Comparison of ENCODE assay signal across 23 cellular contexts in genomic region chr2:104664672-104665071, GRCh38.
DNase-seq lines count a peak whose midpoint lies in the region; ATAC-seq, FAIRE-seq and TF ChIP-seq lines count a peak whose summit lies in the region.
"Had no signal": no experiment of that assay in that cellular context is flagged by ENCODE, and none has a peak within 500 bp of the region (broad histone marks: within the 10 kb centered on the region; RNA-seq: fewer than 3 reads in every experiment).

No MANE protein-coding gene starts in this region.

- DNase-seq in SK-MEL-5 (ENCODE audit: low read depth, low spot score), result peak; percentile 2
- peak in 3 of 4 experiments; percentile 23 to 55 (median 52) for DNase-seq in K562 (ENCODE audit: extremely low read depth in 1 of 4, low spot score in 3 of 4)
- peak; percentile 6 for DNase-seq in mesendoderm
- DNase-seq in natural killer cell treated with Interleukin-12 subunit alpha and Interleukin-12 subunit beta and Interleukin-15 and Interleukin-18, amount 100 ng/mL, for 72 hours (ENCODE audit: low spot score), result no peak
- DNase-seq in putamen (ENCODE audit: low spot score), result no peak
- DNase-seq: AML-193; Caco-2; Calu3; CD4-positive, alpha-beta T cell; CD8-positive, alpha-beta T cell; DMS79 treated with DMSO at 0.1 percent for 48 hours; GF-D8 had no signal

- H3K36me3 ChIP-seq in K562 (ENCODE audit: control insufficient read depth, insufficient read depth, low read length), result no peaks in the 10 kb centered on the region
- no peaks in the 10 kb centered on the region for H3K36me3 ChIP-seq in mesendoderm (ENCODE audit: control insufficient read depth, insufficient read depth, low read length)
- H3K36me3 ChIP-seq: BLaER1 treated with 17β-estradiol and CSF1 and Interleukin-3, amounts not matched to agents 10 nM and 100 nM had no signal

- CTCF ChIA-PET in K562 (lab: Yijun Ruan, JAX; ENCODE audit: low intra/inter-chr PET ratio), result no interaction called here

- no peaks in the 10 kb centered on the region for H4K20me1 ChIP-seq in K562 (replicated peaks; ENCODE audit: control insufficient read depth, insufficient read depth, low read length)
- H4K20me1 ChIP-seq: BLaER1 treated with 17β-estradiol and CSF1 and Interleukin-3, amounts not matched to agents 10 nM and 100 nM had no signal

- H3K9me1 ChIP-seq in K562 (ENCODE audit: control insufficient read depth, insufficient read depth, low read length), result no peaks in the 10 kb centered on the region

- ATAC-seq in K562 (no peak), HG03521 (IDR thresholded peaks at IDR 0.05; ENCODE audit: unreplicated experiment) (no peak), GM19023 (IDR thresholded peaks at IDR 0.05; ENCODE audit: unreplicated experiment) (no peak)
- no peak for ATAC-seq in natural killer cell treated with Interleukin-12 subunit alpha and Interleukin-12 subunit beta and Interleukin-15 and Interleukin-18, amount 100 ng/mL, for 72 hours
- ATAC-seq: A549; CD8-positive, alpha-beta T cell had no signal

- POLR2A ChIA-PET in K562 (lab: Yijun Ruan, JAX), result no interaction called here

- intact Hi-C loops in K562 (cut with micrococcal nuclease), result no loop called here

- H2AK5ac ChIP-seq in mesendoderm (ENCODE audit: low read length), result no peak overlapping the region

- H3K9ac ChIP-seq in K562 (ENCODE audit: insufficient read depth in 1 of 2, low read depth in 2 of 2, low read length in 2 of 2) (no peak overlapping the region), mesendoderm (ENCODE audit: low read length) (no peak overlapping the region)
- H3K9ac ChIP-seq: BLaER1 treated with 17β-estradiol and CSF1 and Interleukin-3, amounts not matched to agents 10 nM and 100 nM had no signal

- WGBS in K562 (ENCODE audit: insufficient coverage, low coverage, missing lambda C conversion rate), result 0% methylated on average over 3 of the region's 3 CpGs
- WGBS in mesendoderm (ENCODE audit: extremely low coverage, insufficient coverage, low lambda C conversion rate), result no CpG with 5 or more reads among the region's 3 CpGs

- no TSS peak for BruUV-seq in K562 (replicated peaks; lab: Mats Ljungman, UMichigan)

- no peaks in the 10 kb centered on the region for H3K79me2 ChIP-seq in K562 (ENCODE audit: control insufficient read depth, insufficient read depth, low read length)
- no peaks in the 10 kb centered on the region for H3K79me2 ChIP-seq in mesendoderm (ENCODE audit: control insufficient read depth, insufficient read depth, low read length)

- no peaks in the 10 kb centered on the region for H3K4me1 ChIP-seq in K562 (replicated peaks in 1 of 2; ENCODE audit: control insufficient read depth in 2 of 2, insufficient read depth in 2 of 2, low read length in 2 of 2)
- H3K4me1 ChIP-seq in mesendoderm (ENCODE audit: control insufficient read depth, low read depth, low read length), result no peaks in the 10 kb centered on the region
- H3K4me1 ChIP-seq: A549; BLaER1 treated with 17β-estradiol and CSF1 and Interleukin-3, amounts not matched to agents 10 nM and 100 nM; Caco-2 had no signal

- H3K23ac ChIP-seq in mesendoderm (ENCODE audit: low read length), result no peak overlapping the region

- H2BK120ac ChIP-seq in mesendoderm (ENCODE audit: low read depth, low read length), result no peak overlapping the region

- H2BK15ac ChIP-seq in mesendoderm (replicated peaks; ENCODE audit: low read depth), result no peak overlapping the region

- no peak overlapping the region for H3K4me3 ChIP-seq in K562
- no peak overlapping the region for H3K4me3 ChIP-seq in mesendoderm (ENCODE audit: low read length)
- H3K4me3 ChIP-seq: A549; BLaER1 treated with 17β-estradiol and CSF1 and Interleukin-3, amounts not matched to agents 10 nM and 100 nM had no signal

- no peak overlapping the region for H3K18ac ChIP-seq in mesendoderm (ENCODE audit: low read length)

- no peaks in the 10 kb centered on the region for H3K9me3 Mint-ChIP-seq in natural killer cell treated with Interleukin-12 subunit alpha and Interleukin-12 subunit beta and Interleukin-15 and Interleukin-18, amount 100 ng/mL, for 72 hours
- H3K9me3 Mint-ChIP-seq: CD4-positive, alpha-beta T cell; CD8-positive, alpha-beta T cell had no signal

- H3K9me3 ChIP-seq in K562 (replicated peaks; ENCODE audit: control insufficient read depth, insufficient read depth, low read depth, low read length), result no peaks in the 10 kb centered on the region
- H3K9me3 ChIP-seq: A549; BLaER1 treated with 17β-estradiol and CSF1 and Interleukin-3, amounts not matched to agents 10 nM and 100 nM; Caco-2 had no signal

- no peak for FAIRE-seq in K562 (lab: Jason Lieb, UNC)
- FAIRE-seq: A549, D721Med, G401.6, GM12891 had no signal

- no peak overlapping the region for H4K8ac ChIP-seq in mesendoderm (ENCODE audit: low read depth, low read length)

- H3K36me3 Mint-ChIP-seq in natural killer cell treated with Interleukin-12 subunit alpha and Interleukin-12 subunit beta and Interleukin-15 and Interleukin-18, amount 100 ng/mL, for 72 hours, result no peaks in the 10 kb centered on the region
- H3K36me3 Mint-ChIP-seq: CD8-positive, alpha-beta T cell had no signal

- H3K27me3 ChIP-seq in K562 (ENCODE audit: control insufficient read depth in 2 of 2, insufficient read depth in 2 of 2, low read length in 2 of 2), result peaks cover 0 to 7% of the 10 kb centered on the region in 2 experiments; a peak in 1 of 5 replicates
- H3K27me3 ChIP-seq in mesendoderm (ENCODE audit: insufficient read depth, low read length, poor library complexity), result no peaks in the 10 kb centered on the region
- H3K27me3 ChIP-seq: BLaER1 treated with 17β-estradiol and CSF1 and Interleukin-3, amounts not matched to agents 10 nM and 100 nM had no signal

- no peak overlapping the region for H3K4ac ChIP-seq in mesendoderm (ENCODE audit: low read depth, low read length)

- TF ChIP-seq EP300 in Ishikawa (IDR thresholded peaks at IDR 0.05; ENCODE audit: borderline replicate concordance) (no peak), K562 (IDR thresholded peaks at IDR 0.05; ENCODE audit: low read length) (no peak)

- H3K4me1 Mint-ChIP-seq in natural killer cell treated with Interleukin-12 subunit alpha and Interleukin-12 subunit beta and Interleukin-15 and Interleukin-18, amount 100 ng/mL, for 72 hours (ENCODE audit: low read depth in 2 of 2), result no peaks in the 10 kb centered on the region
- H3K4me1 Mint-ChIP-seq: B cell had no signal

- peaks cover 16 to 17% of the 10 kb centered on the region in 2 donors for H3K27me3 Mint-ChIP-seq in natural killer cell treated with Interleukin-12 subunit alpha and Interleukin-12 subunit beta and Interleukin-15 and Interleukin-18, amount 100 ng/mL, for 72 hours

- H2AFZ ChIP-seq in K562 (ENCODE audit: low read depth, low read length), result no peak overlapping the region

- TF ChIP-seq POLR2A in K562 (conservative IDR thresholded peaks at IDR 0.05), result no peak

- H3K4me2 ChIP-seq in K562 (ENCODE audit: insufficient read depth, low read length) (no peak overlapping the region), mesendoderm (ENCODE audit: low read length) (no peak overlapping the region)
- H3K4me2 ChIP-seq: A549; BLaER1 treated with 17β-estradiol and CSF1 and Interleukin-3, amounts not matched to agents 10 nM and 100 nM had no signal

- H2BK5ac ChIP-seq in mesendoderm (ENCODE audit: low read length), result no peak overlapping the region

- TF ChIP-seq RAD21 in Ishikawa (IDR thresholded peaks at IDR 0.05; ENCODE audit: low read depth) (no peak), K562 (CRISPR knock-in tag; conservative IDR thresholded peaks at IDR 0.05 in 1 of 2, IDR thresholded peaks at IDR 0.05 in 1 of 2) (no peak)

- TF ChIP-seq CTCF in K562 (IDR thresholded peaks at IDR 0.05 in 2 of 3, conservative IDR thresholded peaks at IDR 0.05 in 1 of 3; ENCODE audit: insufficient read depth in 2 of 3, low read depth in 1 of 3, low read length in 3 of 3), result no peak

- H3K27ac Mint-ChIP-seq in natural killer cell treated with Interleukin-12 subunit alpha and Interleukin-12 subunit beta and Interleukin-15 and Interleukin-18, amount 100 ng/mL, for 72 hours, result no peak overlapping the region
- H3K27ac Mint-ChIP-seq: B cell; CD4-positive, alpha-beta T cell; CD8-positive, alpha-beta T cell had no signal

- H3K27ac ChIP-seq in K562 (ENCODE audit: extremely low read depth, low read depth, low read length) (no peak overlapping the region), mesendoderm (ENCODE audit: low read depth, low read length) (no peak overlapping the region)
- H3K27ac ChIP-seq: 22Rv1; A549; BLaER1 treated with 17β-estradiol and CSF1 and Interleukin-3, amounts not matched to agents 10 nM and 100 nM; C4-2B had no signal

- no peak overlapping the region for H3K56ac ChIP-seq in mesendoderm (ENCODE audit: low read length)

- no peak overlapping the region for H3K4me3 Mint-ChIP-seq in natural killer cell treated with Interleukin-12 subunit alpha and Interleukin-12 subunit beta and Interleukin-15 and Interleukin-18, amount 100 ng/mL, for 72 hours
- H3K4me3 Mint-ChIP-seq: B cell; CD4-positive, alpha-beta T cell; CD8-positive, alpha-beta T cell had no signal

- H4K5ac ChIP-seq in mesendoderm (ENCODE audit: low read length), result no peak overlapping the region

- no peaks in the 10 kb centered on the region for H3K79me1 ChIP-seq in mesendoderm (ENCODE audit: low read length)

- in situ Hi-C loops in SK-MEL-5 (cut with HindIII; ENCODE audit: low pct_unique_long_range_greater_than_20kb, low sequenced_read_pairs) (no loop called here), K562 (cut with MboI) (no loop called here)

TF ChIP-seq in Ishikawa, 13 proteins besides CTCF, POLR2A, EP300 and RAD21 (continues in another document):
- TF ChIP-seq YY1 (IDR thresholded peaks at IDR 0.05; ENCODE audit: low read depth), result no peak

TF ChIP-seq in K562, 482 proteins besides CTCF, POLR2A, EP300 and RAD21 (continues in another document):
- TF ChIP-seq USF2 (CRISPR knock-in tag; IDR thresholded peaks at IDR 0.05), result peak; percentile 65

Comparison
In these comparisons a context has a peak if more than half of its experiments do, and no peak if none do; other contexts are left out.
1. DNase-seq: peak in SK-MEL-5 (single experiment), K562 (3 of 4) and mesendoderm (single experiment); none in natural killer cell treated with Interleukin-12 subunit alpha and Interleukin-12 subunit beta and Interleukin-15 and Interleukin-18, amount 100 ng/mL, for 72 hours (single experiment) and putamen (single experiment).